11 cellular contexts compared by ENCODE assay signal in genomic region chrX:72021975-72022374, GRCh38.
DNase-seq lines count a peak whose midpoint lies in the region; ATAC-seq and TF ChIP-seq lines count a peak whose summit lies in the region.
"Had no signal": no experiment of that assay in that cellular context is flagged by ENCODE, and none has a peak within 500 bp of the region (broad histone marks: within the 10 kb centered on the region; RNA-seq: fewer than 3 reads in every experiment).

No MANE protein-coding gene starts in this region.

- H3K27me3 ChIP-seq in DOHH2 (ENCODE audit: control insufficient read depth, low read length) (no peaks in the 10 kb centered on the region; the same call in 1 of the 2 replicates), adrenal gland (peaks cover 42% of the 10 kb centered on the region), lower lobe of right lung (ENCODE audit: low read depth) (no peaks in the 10 kb centered on the region)

- H3K27ac ChIP-seq in DOHH2 (ENCODE audit: low read depth, low read length): no peak overlapping the region
- H3K27ac ChIP-seq in adrenal gland: no peak overlapping the region
- no peak overlapping the region for H3K27ac ChIP-seq in lower lobe of right lung

- H3K79me2 ChIP-seq in DOHH2 (ENCODE audit: control insufficient read depth, low read length): no peaks in the 10 kb centered on the region

- no peaks in the 10 kb centered on the region for H3K9me2 ChIP-seq in DOHH2 (replicated peaks; ENCODE audit: control insufficient read depth, low read length)

- intact Hi-C loops in adrenal gland (cut with DNase I) (loop anchor here (5.0 kb wide), 1 partner anchor 105 kb away; no protein-coding TSS in a partner anchor), lower lobe of right lung (cut with DNase I) (no loop called here)

- peak; percentile 43 for TF ChIP-seq CTCF in DOHH2 (IDR thresholded peaks at IDR 0.05; ENCODE audit: low read depth, low read length, poor library complexity, severe bottlenecking)
- peak in 5 of 6 experiments; percentile 10 to 40 (median 21) for TF ChIP-seq CTCF in adrenal gland (IDR thresholded peaks at IDR 0.05)
- peak; percentile 30 for TF ChIP-seq CTCF in lower lobe of right lung (IDR thresholded peaks at IDR 0.05)

- H3K4me3 ChIP-seq in DOHH2 (ENCODE audit: low read length) (no peak overlapping the region), adrenal gland (no peak overlapping the region), lower lobe of right lung (no peak overlapping the region)

- H3K4me2 ChIP-seq in DOHH2 (ENCODE audit: low read length): no peak overlapping the region

- no peak for ATAC-seq in lower lobe of right lung
- no peak for ATAC-seq in HG03354 (IDR thresholded peaks at IDR 0.05; ENCODE audit: poor library complexity, severe bottlenecking, unreplicated experiment)
- ATAC-seq: stimulated activated naive B cell treated with anti-CD40 and anti-IgM and Interleukin-4, amounts not matched to agents 10 μg/mL and 1 μg/mL and 100 μg/mL, for 72 hours had no signal

- H3K36me3 ChIP-seq in DOHH2 (ENCODE audit: control insufficient read depth, low read length): no peaks in the 10 kb centered on the region
- H3K36me3 ChIP-seq in adrenal gland (replicated peaks in 1 of 2): no peaks in the 10 kb centered on the region
- H3K36me3 ChIP-seq in lower lobe of right lung: no peaks in the 10 kb centered on the region

- DNase-seq in HuH-7 (ENCODE audit: low spot score): peak; percentile 38
- peak in 2 of 7 donors; percentile 8 to 16 for DNase-seq in adrenal gland
- no peak for DNase-seq in lower lobe of right lung
- DNase-seq in amygdala (lab: John Stamatoyannopoulos, UW): no peak
- DNase-seq in HK-2 (ENCODE audit: unreplicated experiment): no peak
- no peak for DNase-seq in NCI-H774 (lab: John Stamatoyannopoulos, UW)
- DNase-seq: activated gamma-delta T cell; NK-92 treated with Interleukin-12 subunit alpha and Interleukin-12 subunit beta, amount 100 ng/mL, for 24 hours; stimulated activated naive B cell treated with anti-CD40 and anti-IgM and Interleukin-4, amounts not matched to agents 10 μg/mL and 1 μg/mL and 100 μg/mL, for 72 hours had no signal

- H3K9me3 ChIP-seq in DOHH2 (ENCODE audit: control insufficient read depth, insufficient read depth, low read length): no peaks in the 10 kb centered on the region
- no peaks in the 10 kb centered on the region for H3K9me3 ChIP-seq in adrenal gland (replicated peaks in 1 of 3)
- no peaks in the 10 kb centered on the region for H3K9me3 ChIP-seq in lower lobe of right lung

- no peaks in the 10 kb centered on the region for H3F3A ChIP-seq in DOHH2 (ENCODE audit: control insufficient read depth, insufficient read depth)

- no peaks in the 10 kb centered on the region for H4K20me1 ChIP-seq in DOHH2 (ENCODE audit: control insufficient read depth, insufficient read depth, low read depth, low read length)

- 28 to 62% (median 34%) methylated on average over 1 to 2 of the region's 2 CpGs for WGBS in adrenal gland, 4 donors

- H3K4me1 ChIP-seq in DOHH2 (ENCODE audit: control insufficient read depth, low read length): no peaks in the 10 kb centered on the region
- peaks cover 0 to 7% of the 10 kb centered on the region in 2 donors for H3K4me1 ChIP-seq in adrenal gland (replicated peaks in 1 of 2)
- no peaks in the 10 kb centered on the region for H3K4me1 ChIP-seq in lower lobe of right lung

- no peak for TF ChIP-seq POLR2A in adrenal gland (IDR thresholded peaks at IDR 0.05)
